ENCODE assay signal across 2 cellular contexts in the genomic region with DNA sequence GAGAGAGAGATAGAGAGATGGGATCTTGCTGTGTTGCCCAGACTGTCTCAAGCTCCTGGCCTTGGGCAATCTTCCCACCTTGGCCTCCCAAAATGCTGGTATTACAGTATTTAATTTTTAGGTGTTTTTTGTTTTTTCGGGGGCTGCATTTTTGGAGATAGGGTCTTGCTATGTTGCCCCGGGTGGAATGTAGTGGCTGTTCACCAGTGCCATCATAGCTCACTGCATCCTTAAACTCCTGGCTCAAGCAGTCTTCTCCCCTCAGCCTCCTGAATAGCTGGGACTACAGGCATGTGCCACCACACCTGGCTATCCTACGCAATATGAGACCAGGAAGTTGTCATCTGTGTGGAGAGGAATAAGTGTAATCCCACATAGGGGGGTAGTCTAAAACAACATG.
TF ChIP-seq lines count a peak whose summit lies in the region.

No MANE protein-coding gene starts in this region.

TF ChIP-seq in K562, 482 proteins besides CTCF, POLR2A, EP300 and RAD21:
- TF ChIP-seq ZNF717 (CRISPR knock-in tag; IDR thresholded peaks at IDR 0.05), result no peak
- TF ChIP-seq ZNF121 (CRISPR knock-in tag; conservative IDR thresholded peaks at IDR 0.05), result peak; percentile 85

TF ChIP-seq in HepG2, 621 proteins besides CTCF, POLR2A, EP300 and RAD21:
- TF ChIP-seq ZNF121 (CRISPR knock-in tag; IDR thresholded peaks at IDR 0.05), result peak; percentile 75; the same call in 1 of the 2 replicates
- TF ChIP-seq, protein P1, sequence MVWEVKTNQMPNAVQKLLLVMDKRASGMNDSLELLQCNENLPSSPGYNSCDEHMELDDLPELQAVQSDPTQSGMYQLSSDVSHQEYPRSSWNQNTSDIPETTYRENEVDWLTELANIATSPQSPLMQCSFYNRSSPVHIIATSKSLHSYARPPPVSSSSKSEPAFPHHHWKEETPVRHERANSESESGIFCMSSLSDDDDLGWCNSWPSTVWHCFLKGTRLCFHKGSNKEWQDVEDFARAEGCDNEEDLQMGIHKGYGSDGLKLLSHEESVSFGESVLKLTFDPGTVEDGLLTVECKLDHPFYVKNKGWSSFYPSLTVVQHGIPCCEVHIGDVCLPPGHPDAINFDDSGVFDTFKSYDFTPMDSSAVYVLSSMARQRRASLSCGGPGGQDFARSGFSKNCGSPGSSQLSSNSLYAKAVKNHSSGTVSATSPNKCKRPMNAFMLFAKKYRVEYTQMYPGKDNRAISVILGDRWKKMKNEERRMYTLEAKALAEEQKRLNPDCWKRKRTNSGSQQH (CRISPR knock-in tag; IDR thresholded peaks at IDR 0.05; ENCODE audit: low read depth), result no peak
- TF ChIP-seq ZNF615 (CRISPR knock-in tag; IDR thresholded peaks at IDR 0.05; ENCODE audit: borderline replicate concordance), result no peak
- no peak for TF ChIP-seq MED1 (CRISPR knock-in tag; IDR thresholded peaks at IDR 0.05)
- no peak for TF ChIP-seq DPF2 (CRISPR knock-in tag; IDR thresholded peaks at IDR 0.05; ENCODE audit: borderline replicate concordance, low read depth)
TF ChIP-seq in HepG2: peak in this region for 1.
